Comparison of ENCODE assay signal across 8 cellular contexts in the genomic region with DNA sequence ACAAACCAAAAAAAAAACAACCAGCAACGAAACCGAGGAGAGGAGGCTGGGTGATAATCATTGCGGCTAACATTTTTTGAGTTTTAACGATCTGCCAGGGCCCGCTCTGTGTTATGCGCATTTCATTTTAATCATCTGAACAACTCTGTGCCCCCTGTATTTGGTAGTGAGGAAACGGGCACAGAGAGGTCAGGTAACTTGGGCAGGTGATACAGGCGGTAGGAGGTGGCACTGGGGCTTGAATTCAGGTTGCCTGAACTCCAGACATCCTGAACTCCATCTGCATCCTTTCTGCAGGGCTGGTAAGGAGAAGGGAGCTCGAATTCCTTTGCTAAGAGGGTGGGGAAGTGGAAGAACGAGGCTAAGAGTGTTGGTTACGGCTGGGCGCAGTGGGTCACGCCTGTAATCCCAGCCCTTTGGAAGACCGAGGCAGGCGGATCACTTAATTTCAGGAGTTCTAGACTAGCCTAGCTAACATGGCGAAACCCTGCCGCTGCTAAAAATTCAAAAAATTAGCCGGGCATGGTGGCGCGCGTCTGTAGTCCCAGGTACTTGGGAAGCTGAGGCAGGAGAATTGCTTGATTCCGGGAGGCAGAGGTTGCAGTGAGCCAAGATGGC. TPM values are rescaled to one million over a fixed set of nuclear protein-coding genes. Genes with fewer than 3 reads are reported as not detected.
DNase-seq lines count a peak whose midpoint lies in the region; ATAC-seq and TF ChIP-seq lines count a peak whose summit lies in the region.

No MANE protein-coding gene starts in this region.

- no peaks in the 10 kb centered on the region for H4K20me1 ChIP-seq in HCT116 (ENCODE audit: insufficient read depth)

- peak overlapping the region; percentile 85 for H3K4me3 Mint-ChIP-seq in mesothelial cell of epicardium

- H3K27ac ChIP-seq in ACC112 (ENCODE audit: low read depth, low read length) (peak overlapping the region; percentile 66), HCT116 (ENCODE audit: low read depth, low read length) (peak overlapping the region; percentile 68), body of pancreas (no peak overlapping the region)

- RAD21 ChIA-PET in HCT116 (lab: Charles Lee; ENCODE audit: low non-redundant PET in 1 of 2, low total read pairs in 2 of 2, uncharacterized antibody in 2 of 2, unreplicated experiment in 2 of 2) = no interaction called here

- TF ChIP-seq CTCF in HCT116 (IDR thresholded peaks at IDR 0.05 in 2 of 3, conservative IDR thresholded peaks at IDR 0.05 in 1 of 3; ENCODE audit: borderline replicate concordance in 1 of 3, insufficient read depth in 1 of 3, low read depth in 2 of 3, low read length in 2 of 3) = no peak
- TF ChIP-seq CTCF in body of pancreas (IDR thresholded peaks at IDR 0.05) = no peak
- TF ChIP-seq CTCF in mesothelial cell of epicardium (IDR thresholded peaks at IDR 0.05; ENCODE audit: unreplicated experiment) = no peak

- TF ChIP-seq POLR2A in HCT116 (IDR thresholded peaks at IDR 0.05; ENCODE audit: borderline replicate concordance, extremely low read depth, insufficient read depth, insufficient read length) (no peak), body of pancreas (IDR thresholded peaks at IDR 0.05) (no peak)

- peaks cover 20% of the 10 kb centered on the region for H3K4me1 Mint-ChIP-seq in mesothelial cell of epicardium

- H3K4me3 ChIP-seq in ACC112 (ENCODE audit: low read depth, low read length) (peak overlapping the region; percentile 91), HCT116 (replicated peaks in 1 of 2; ENCODE audit: low read depth in 1 of 2, low read length in 2 of 2) (peak overlapping the region; percentile 80 to 93), body of pancreas (peak overlapping the region; percentile 69 to 97)

- H3K27me3 Mint-ChIP-seq in mesothelial cell of epicardium (ENCODE audit: low read depth) = no peaks in the 10 kb centered on the region

- H3K36me3 ChIP-seq in ACC112 (ENCODE audit: insufficient read depth, low read length) (no peaks in the 10 kb centered on the region), HCT116 (ENCODE audit: control insufficient read depth in 1 of 2, insufficient read depth in 2 of 2, low read length in 2 of 2) (no peaks in the 10 kb centered on the region), body of pancreas (replicated peaks in 1 of 2; ENCODE audit: insufficient read depth in 1 of 2, low read depth in 2 of 2) (peaks cover 0 to 4% of the 10 kb centered on the region in 2 donors)

- POLR2A ChIA-PET in HCT116 (lab: Charles Lee) = no interaction called here

- H3K4me2 ChIP-seq in HCT116 (ENCODE audit: low read length) = peak overlapping the region; percentile 92

- peaks cover 13% of the 10 kb centered on the region for H3K79me2 ChIP-seq in ACC112 (ENCODE audit: control insufficient read depth, insufficient read depth, low read length, unreplicated experiment)
- H3K79me2 ChIP-seq in HCT116 (ENCODE audit: insufficient read depth, low read length) = peaks cover 14% of the 10 kb centered on the region; the same call in 1 of the 2 replicates

- 74 to 80% methylated on average over 21 to 22 of the region's 22 CpGs for WGBS in body of pancreas, 2 donors

- no peak for TF ChIP-seq RAD21 in HCT116 (IDR thresholded peaks at IDR 0.05; ENCODE audit: low read depth)

- CTCF ChIA-PET in HCT116 (lab: Charles Lee) = interaction anchor here (0.6 to 0.9 kb wide), 2 partner anchors 101 to 146 kb away, joined by 3 read pairs; partner anchors contain the start of genes OR2C1, ZNF174 and ZSCAN32

- intact Hi-C loops in HCT116 (cut with micrococcal nuclease) (no loop called here), body of pancreas (cut with DNase I) (no loop called here)

- H2AFZ ChIP-seq in ACC112 (ENCODE audit: low read length, unreplicated experiment) = peak overlapping the region; percentile 69
- no peak overlapping the region for H2AFZ ChIP-seq in HCT116 (ENCODE audit: low read depth, low read length, poor library complexity, severe bottlenecking)

- H3K36me3 Mint-ChIP-seq in mesothelial cell of epicardium = peaks cover 14% of the 10 kb centered on the region

- H3K9me3 Mint-ChIP-seq in mesothelial cell of epicardium = no peaks in the 10 kb centered on the region

- no peaks in the 10 kb centered on the region for H3K9me2 ChIP-seq in HCT116 (ENCODE audit: insufficient read depth)

- ATAC-seq in HCT116 (no peak), body of pancreas (no peak), HG03565 (IDR thresholded peaks at IDR 0.05; ENCODE audit: unreplicated experiment) (no peak), GM21723 (IDR thresholded peaks at IDR 0.05; ENCODE audit: unreplicated experiment) (no peak)

- H3K27me3 ChIP-seq in ACC112 (ENCODE audit: insufficient read depth, low read length) (no peaks in the 10 kb centered on the region), HCT116 (ENCODE audit: insufficient read depth, low read length) (no peaks in the 10 kb centered on the region), body of pancreas (no peaks in the 10 kb centered on the region)

- H3K27ac Mint-ChIP-seq in mesothelial cell of epicardium = peak overlapping the region; percentile 95

- H3K4me1 ChIP-seq in ACC112 (ENCODE audit: control insufficient read depth, insufficient read depth, low read length, unreplicated experiment) = peaks cover 11% of the 10 kb centered on the region
- H3K4me1 ChIP-seq in HCT116 (ENCODE audit: control insufficient read depth in 1 of 2, insufficient read depth in 2 of 2, low read length in 2 of 2) = peaks cover 21 to 23% of the 10 kb centered on the region in 2 experiments
- peaks cover 14% of the 10 kb centered on the region for H3K4me1 ChIP-seq in body of pancreas

- DNase-seq in HCT116 (ENCODE audit: low read depth, low spot score) (no peak), body of pancreas (no peak), mesothelial cell of epicardium (ENCODE audit: low spot score in 2 of 2, unreplicated experiment in 2 of 2) (no peak), D341Med (ENCODE audit: low spot score) (no peak), NCI-H774 (lab: John Stamatoyannopoulos, UW) (no peak)

- no TSS peak for BruUV-seq in HCT116 (replicated peaks; lab: Mats Ljungman, UMichigan)

- no peaks in the 10 kb centered on the region for H3K9me3 ChIP-seq in HCT116 (ENCODE audit: control insufficient read depth in 1 of 2, insufficient read depth in 1 of 2, low read depth in 1 of 2, low read length in 2 of 2)
- H3K9me3 ChIP-seq in body of pancreas = no peaks in the 10 kb centered on the region

- H3K9ac ChIP-seq in HCT116 (ENCODE audit: low read length) = peak overlapping the region; percentile 83

TF ChIP-seq in HCT116, 20 proteins besides CTCF, POLR2A, EP300 and RAD21 (continues in another document):
- TF ChIP-seq EZH2 (IDR thresholded peaks at IDR 0.05) (no peak), CBX3 (IDR thresholded peaks at IDR 0.05; ENCODE audit: low read depth) (no peak), YY1 (IDR thresholded peaks at IDR 0.05; ENCODE audit: extremely low read depth, insufficient replicate concordance, low read depth, low read length) (no peak), CEBPB (IDR thresholded peaks at IDR 0.05; ENCODE audit: low read depth) (no peak), ZNF274 (IDR thresholded peaks at IDR 0.05; ENCODE audit: low read depth, low read length) (no peak), SP1 (IDR thresholded peaks at IDR 0.05; ENCODE audit: low read depth) (no peak), SIN3A (IDR thresholded peaks at IDR 0.05; ENCODE audit: low read depth) (no peak), EGR1 (IDR thresholded peaks at IDR 0.05; ENCODE audit: low read depth) (no peak), ATF3 (IDR thresholded peaks at IDR 0.05) (no peak), ZBTB33 (IDR thresholded peaks at IDR 0.05; ENCODE audit: extremely low read depth, insufficient replicate concordance, low read length) (no peak), EZH2phosphoT487 (IDR thresholded peaks at IDR 0.05; ENCODE audit: borderline replicate concordance) (no peak), POLR2AphosphoS5 (IDR thresholded peaks at IDR 0.05; ENCODE audit: low read depth, low read length) (no peak), FOSL1 (IDR thresholded peaks at IDR 0.05; ENCODE audit: low read depth) (no peak), ELF1 (IDR thresholded peaks at IDR 0.05; ENCODE audit: borderline replicate concordance, low read depth) (no peak), SRF (IDR thresholded peaks at IDR 0.05; ENCODE audit: low read depth) (no peak)
- TF ChIP-seq, protein P1, sequence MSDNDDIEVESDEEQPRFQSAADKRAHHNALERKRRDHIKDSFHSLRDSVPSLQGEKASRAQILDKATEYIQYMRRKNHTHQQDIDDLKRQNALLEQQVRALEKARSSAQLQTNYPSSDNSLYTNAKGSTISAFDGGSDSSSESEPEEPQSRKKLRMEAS (IDR thresholded peaks at IDR 0.05) = no peak

RNA-seq across cellular contexts. Expression of gene CLUAP1, which starts 1.1 kb away (rescaled TPM):
- 27.4 TPM for total RNA-seq in HCT116 (2021; ENCODE audit: unreplicated experiment)
- polyA plus RNA-seq in HCT116 (2012) = 18.8 and 23.3 TPM in 2 replicates
- total RNA-seq in body of pancreas = 10 to 100 TPM in 1 of 2 donors, 1 to 10 TPM in 1; 7.8 to 20.1 TPM
- total RNA-seq in mesothelial cell of epicardium = 30.1 to 36.4 TPM (median 36.0 TPM) in 3 replicates

RNA-seq across cellular contexts. Expression of gene C16orf90, which starts 6.6 kb away (rescaled TPM):
- total RNA-seq in HCT116 (2021; ENCODE audit: unreplicated experiment) (not detected), body of pancreas (not detected), mesothelial cell of epicardium (not detected in 3 replicates)
- not detected in 2 replicates for polyA plus RNA-seq in HCT116 (2012)

RNA-seq across cellular contexts. Expression of gene NAA60, which starts 58.4 kb away (rescaled TPM):
- 32.2 TPM for total RNA-seq in HCT116 (2021; ENCODE audit: unreplicated experiment)
- polyA plus RNA-seq in HCT116 (2012) = 24.6 and 25.4 TPM in 2 replicates
- 10 to 100 TPM; 28.3 to 36.3 TPM for total RNA-seq in body of pancreas
- total RNA-seq in mesothelial cell of epicardium = 49.7 to 52.2 TPM (median 50.6 TPM) in 3 replicates

RNA-seq across cellular contexts. Expression of gene ZNF597, which starts 58.6 kb away (rescaled TPM):
- total RNA-seq in HCT116 (2021; ENCODE audit: unreplicated experiment) (3.2 TPM), body of pancreas (1 to 10 TPM; 1.3 to 2.3 TPM), mesothelial cell of epicardium (3.5 to 3.9 TPM (median 3.6 TPM) in 3 replicates)
- polyA plus RNA-seq in HCT116 (2012) = 0.95 and 1.1 TPM in 2 replicates

Comparison
In these comparisons a context has a peak if more than half of its experiments do, and no peak if none do; other contexts are left out.
1. H3K27ac ChIP-seq: peak in ACC112 (single experiment) and HCT116 (single experiment); none in body of pancreas (0 of 4).
2. Peak in every context shown above with its lines, with median percentiles within 50 percentile points of each other: H3K4me3 ChIP-seq.